Comparison of ENCODE assay signal across 18 cellular contexts in genomic region chr22:23524226-23524625, GRCh38. TPM values are rescaled to one million over a fixed set of nuclear protein-coding genes. Genes with fewer than 3 reads are reported as not detected.
"Had no signal": no experiment of that assay in that cellular context is flagged by ENCODE, and none has a peak within 500 bp of the region (broad histone marks: within the 10 kb centered on the region; RNA-seq: fewer than 3 reads in every experiment).

No MANE protein-coding gene starts in this region.

- H3K4me3 Mint-ChIP-seq: activated CD4-positive, alpha-beta memory T cell treated with anti-CD3 and anti-CD28 coated beads, Interleukin-2, amount 10 ng/mL, durations not matched to agents 7 days and 5 days; activated CD4-positive, alpha-beta T cell treated with anti-CD3 and anti-CD28 coated beads for 36 hours; activated T-cell treated with anti-CD3 and anti-CD28 coated beads, Interleukin-2, amount 50 U/mL, for 4 hours had no signal

- FAIRE-seq: keratinocyte had no signal

- DNase-seq: activated CD4-positive, alpha-beta memory T cell treated with anti-CD3 and anti-CD28 coated beads, Interleukin-2, amount 10 ng/mL, durations not matched to agents 7 days and 5 days; activated CD4-positive, alpha-beta T cell treated with anti-CD3 and anti-CD28 coated beads for 36 hours; activated effector memory CD4-positive, alpha-beta T cell treated with anti-CD3 and anti-CD28 coated beads, Interleukin-2, amount 50 U/mL, for 16 hours; activated T-cell treated with anti-CD3 and anti-CD28 coated beads, Interleukin-2, amount 50 U/mL, for 4 hours; cerebellar nuclear complex; dermis blood vessel endothelial cell; left ventricle myocardium inferior; SHP77; stimulated activated CD4-positive, alpha-beta T cell treated with anti-CD3 and anti-CD28 coated beads, Interleukin-4, amount 100 ng/mL, for 1 hour; stimulated activated naive CD4-positive, alpha-beta T cell; substantia nigra; transverse colon had no signal

- H3K27me3 ChIP-seq: ovary, transverse colon had no signal

- H3K36me3 Mint-ChIP-seq: activated naive CD4-positive, alpha-beta T cell treated with anti-CD3 and anti-CD28 coated beads, Interleukin-2, amount 50 U/mL, for 72 hours had no signal

- ATAC-seq: activated CD4-positive, alpha-beta T cell treated with anti-CD3 and anti-CD28 coated beads for 36 hours; activated naive CD4-positive, alpha-beta T cell treated with anti-CD3 and anti-CD28 coated beads, Interleukin-2, amount 50 U/mL, for 72 hours; activated T-cell treated with anti-CD3 and anti-CD28 coated beads, Interleukin-2, amount 50 U/mL, for 4 hours had no signal

- H3K36me3 ChIP-seq: left ventricle myocardium inferior, ovary, transverse colon had no signal

- H3K9me3 ChIP-seq: left ventricle myocardium inferior, ovary, transverse colon had no signal

- H3K9me3 Mint-ChIP-seq: activated CD4-positive, alpha-beta memory T cell treated with anti-CD3 and anti-CD28 coated beads, Interleukin-2, amount 10 ng/mL, durations not matched to agents 7 days and 5 days; activated naive CD4-positive, alpha-beta T cell treated with anti-CD3 and anti-CD28 coated beads, Interleukin-2, amount 50 U/mL, for 72 hours; activated T-cell treated with anti-CD3 and anti-CD28 coated beads, Interleukin-2, amount 50 U/mL, for 4 hours had no signal

- H3K4me3 ChIP-seq: left ventricle myocardium inferior, ovary, transverse colon had no signal

- H3K27ac Mint-ChIP-seq: activated CD4-positive, alpha-beta memory T cell treated with anti-CD3 and anti-CD28 coated beads, Interleukin-2, amount 10 ng/mL, durations not matched to agents 7 days and 5 days; activated CD4-positive, alpha-beta T cell treated with anti-CD3 and anti-CD28 coated beads for 36 hours; activated naive CD4-positive, alpha-beta T cell treated with anti-CD3 and anti-CD28 coated beads, Interleukin-2, amount 50 U/mL, for 72 hours had no signal

RNA-seq across cellular contexts. Expression of gene IGLL1, which starts 55.9 kb away (rescaled TPM):
- total RNA-seq: activated CD4-positive, alpha-beta T cell treated with anti-CD3 and anti-CD28 coated beads for 36 hours; activated naive CD4-positive, alpha-beta T cell treated with anti-CD3 and anti-CD28 coated beads, Interleukin-2, amount 50 U/mL, for 72 hours; activated T-cell treated with anti-CD3 and anti-CD28 coated beads, Interleukin-2, amount 50 U/mL, for 4 hours; dermis blood vessel endothelial cell; epithelial cell of proximal tubule; left ventricle myocardium inferior; neural crest cell; T-helper 1 cell treated with Interleukin-12 subunit alpha and Interleukin-12 subunit beta and Interleukin-4 antibody, amounts not matched to agents 30 ng/mL and 1 ng/mL, for 36 hours; transverse colon had no signal
